16 cellular contexts compared by ENCODE assay signal in genomic region chr5:87526131-87526530, GRCh38.
DNase-seq lines count a peak whose midpoint lies in the region; ATAC-seq, FAIRE-seq and TF ChIP-seq lines count a peak whose summit lies in the region.
"Had no signal": no experiment of that assay in that cellular context is flagged by ENCODE, and none has a peak within 500 bp of the region (broad histone marks: within the 10 kb centered on the region; RNA-seq: fewer than 3 reads in every experiment).

No MANE protein-coding gene starts in this region.

- H3K27ac Mint-ChIP-seq in neural progenitor cell: no peak overlapping the region
- H3K27ac Mint-ChIP-seq: CD8-positive, alpha-beta T cell had no signal

- no peak overlapping the region for H3K4me3 ChIP-seq in astrocyte of the cerebellum (ENCODE audit: low read depth, low read length)
- H3K4me3 ChIP-seq in neural progenitor cell: no peak overlapping the region

- TF ChIP-seq POLR2A in erythroblast (IDR thresholded peaks at IDR 0.05; ENCODE audit: low read length): no peak

- H3K36me3 Mint-ChIP-seq in neural progenitor cell: no peaks in the 10 kb centered on the region
- H3K36me3 Mint-ChIP-seq: CD8-positive, alpha-beta T cell had no signal

- peaks cover 4% of the 10 kb centered on the region for H3K4me1 ChIP-seq in neural progenitor cell

- no peak for ATAC-seq in HG02870 (IDR thresholded peaks at IDR 0.05; ENCODE audit: unreplicated experiment)
- ATAC-seq: CD8-positive, alpha-beta T cell; HepG2; Panc1 had no signal

- no peaks in the 10 kb centered on the region for H3K36me3 ChIP-seq in neural progenitor cell

- no peaks in the 10 kb centered on the region for H3K27me3 Mint-ChIP-seq in neural progenitor cell (ENCODE audit: insufficient read depth, low read depth)

- H3K4me2 ChIP-seq in neural progenitor cell: peak overlapping the region; percentile 41

- no peaks in the 10 kb centered on the region for H3K9me3 ChIP-seq in neural progenitor cell (ENCODE audit: low read depth)

- H3K27me3 ChIP-seq in neural progenitor cell: no peaks in the 10 kb centered on the region

- no peak for FAIRE-seq in HTR-8/SVneo (lab: Jason Lieb, UNC)
- FAIRE-seq: H54, HepG2 had no signal

- no peaks in the 10 kb centered on the region for H3K79me2 ChIP-seq in neural progenitor cell (ENCODE audit: low read depth)

- no peaks in the 10 kb centered on the region for H3K9me3 Mint-ChIP-seq in neural progenitor cell
- H3K9me3 Mint-ChIP-seq: CD8-positive, alpha-beta T cell had no signal

- peak overlapping the region; percentile 97 for H2AFZ ChIP-seq in neural progenitor cell (replicated peaks)

- H3K9ac ChIP-seq in neural progenitor cell: no peak overlapping the region

- DNase-seq in HTR-8/SVneo (ENCODE audit: insufficient read length, low spot score) (peak; percentile 0), NCI-H446 treated with DMSO at 0.1 percent for 48 hours (lab: John Stamatoyannopoulos, UW) (peak; percentile 75), astrocyte of the cerebellum (ENCODE audit: low read depth) (peak; percentile 44), neural progenitor cell (ENCODE audit: low spot score) (peak; percentile 63), NCI-H510A (lab: John Stamatoyannopoulos, UW) (no peak), KBM-7 (no peak), erythroblast (lab: John Stamatoyannopoulos, UW) (no peak)
- DNase-seq: CD8-positive, alpha-beta T cell; Karpas-422; NCI-H1417 treated with DMSO at 0.1 percent for 48 hours; NCI-H2029 treated with DMSO at 0.1 percent for 48 hours; SW 1271 had no signal

- in situ Hi-C loops in astrocyte of the cerebellum (cut with HindIII; ENCODE audit: low sequenced_read_pairs) (no loop called here), KBM-7 (cut with MboI; ENCODE audit: low pct_unique_long_range_greater_than_20kb, low sequenced_read_pairs) (no loop called here)

- TF ChIP-seq CTCF in astrocyte of the cerebellum (IDR thresholded peaks at IDR 0.05; ENCODE audit: low read depth, low read length, missing control alignments) (no peak), neural progenitor cell (IDR thresholded peaks at IDR 0.05) (no peak)

- no peaks in the 10 kb centered on the region for H4K20me1 ChIP-seq in neural progenitor cell (ENCODE audit: low read depth)

- no peak overlapping the region for H3K27ac ChIP-seq in neural progenitor cell

- no peak overlapping the region for H3K4me3 Mint-ChIP-seq in neural progenitor cell
- H3K4me3 Mint-ChIP-seq: CD8-positive, alpha-beta T cell had no signal

- H3K4me1 Mint-ChIP-seq in neural progenitor cell: peaks cover 5% of the 10 kb centered on the region

- H3F3A ChIP-seq in neural progenitor cell (ENCODE audit: low read depth): no peaks in the 10 kb centered on the region

Comparison
In these comparisons a context has a peak if more than half of its experiments do, and no peak if none do; other contexts are left out.
1. DNase-seq: peak in HTR-8/SVneo (single experiment), NCI-H446 treated with DMSO at 0.1 percent for 48 hours (single experiment), astrocyte of the cerebellum (single experiment) and neural progenitor cell (single experiment); none in NCI-H510A (single experiment), KBM-7 (single experiment) and erythroblast (0 of 2).